8 cellular contexts compared by ENCODE assay signal in genomic region chr6:40852667-40853383, GRCh38.
DNase-seq lines count a peak whose midpoint lies in the region; ATAC-seq and TF ChIP-seq lines count a peak whose summit lies in the region.

No MANE protein-coding gene starts in this region.

- H3K36me3 ChIP-seq in OCI-LY1 (ENCODE audit: insufficient read depth, low read length) (no peaks in the 10 kb centered on the region), upper lobe of right lung (no peaks in the 10 kb centered on the region)

- H3K9ac ChIP-seq in OCI-LY1 (ENCODE audit: low read length): no peak overlapping the region

- H3K27me3 ChIP-seq in OCI-LY1 (ENCODE audit: insufficient read depth, low read length): no peaks in the 10 kb centered on the region
- no peaks in the 10 kb centered on the region for H3K27me3 ChIP-seq in upper lobe of right lung

- peak; percentile 54; the same call in 1 of the 2 replicates for TF ChIP-seq CTCF in OCI-LY1 (IDR thresholded peaks at IDR 0.05; ENCODE audit: low read length)
- TF ChIP-seq CTCF in fibroblast of pulmonary artery (IDR thresholded peaks at IDR 0.05; ENCODE audit: low read length, missing control alignments): peak; percentile 38
- TF ChIP-seq CTCF in upper lobe of right lung (IDR thresholded peaks at IDR 0.05): peak; percentile 21
- no peak for TF ChIP-seq CTCF in GM10248 (IDR thresholded peaks at IDR 0.05; ENCODE audit: control extremely low read depth, extremely low read depth, low read depth, missing control alignments)

- H3K27ac ChIP-seq in OCI-LY1 (ENCODE audit: low read depth, low read length, poor library complexity, severe bottlenecking): no peak overlapping the region
- no peak overlapping the region for H3K27ac ChIP-seq in upper lobe of right lung

- peak; percentile 65 for ATAC-seq in upper lobe of right lung

- H3K9me3 ChIP-seq in OCI-LY1 (ENCODE audit: low read length) (no peaks in the 10 kb centered on the region), upper lobe of right lung (no peaks in the 10 kb centered on the region)

- H3K4me3 ChIP-seq in OCI-LY1 (ENCODE audit: low read depth, low read length, poor library complexity, severe bottlenecking) (no peak overlapping the region), fibroblast of pulmonary artery (replicated peaks; ENCODE audit: low read depth, low read length) (no peak overlapping the region), upper lobe of right lung (no peak overlapping the region)

- DNase-seq in stimulated activated CD4-positive, alpha-beta T cell treated with anti-CD3 and anti-CD28 coated beads, Interleukin-12 subunit alpha, Interleukin-12 subunit beta, amount 100 ng/mL, for 4 hours: peak; percentile 3
- DNase-seq in stimulated activated CD4-positive, alpha-beta T cell treated with anti-CD3 and anti-CD28 coated beads, Interleukin-4, amount 100 ng/mL, for 24 hours: no peak
- DNase-seq in fibroblast of pulmonary artery (ENCODE audit: low read depth): peak; percentile 1
- no peak for DNase-seq in upper lobe of right lung
- no peak for DNase-seq in GM10248 (ENCODE audit: extremely low spot score)
- DNase-seq in T-helper 9 cell: no peak
- DNase-seq in posterior vena cava (ENCODE audit: low spot score): no peak

- no peak overlapping the region for H3K4me2 ChIP-seq in OCI-LY1 (ENCODE audit: low read length)

- H3K4me1 ChIP-seq in OCI-LY1 (ENCODE audit: insufficient read depth, low read length, severe bottlenecking) (no peaks in the 10 kb centered on the region), upper lobe of right lung (no peaks in the 10 kb centered on the region)

- POLR2A ChIA-PET in GM10248 (lab: Yijun Ruan, JAX): no interaction called here

- no peaks in the 10 kb centered on the region for H3K79me2 ChIP-seq in OCI-LY1 (ENCODE audit: insufficient read depth, low read length)

- no peaks in the 10 kb centered on the region for H4K20me1 ChIP-seq in OCI-LY1 (ENCODE audit: insufficient read depth, low read length)

- no peak overlapping the region for H2AFZ ChIP-seq in OCI-LY1 (ENCODE audit: low read length)

- CTCF ChIA-PET in GM10248 (lab: Yijun Ruan, JAX): interaction anchor here (1.2 to 4.0 kb wide), 2 partner anchors 7 to 10 kb away, joined by 3 to 16 read pairs; no protein-coding TSS in a partner anchor

- H3K9me2 ChIP-seq in OCI-LY1 (ENCODE audit: low read depth, low read length): no peaks in the 10 kb centered on the region

- intact Hi-C loops in upper lobe of right lung (cut with DNase I) (no loop called here), posterior vena cava (cut with DNase I) (no loop called here)

- H3F3A ChIP-seq in OCI-LY1 (ENCODE audit: insufficient read depth, low read length): no peaks in the 10 kb centered on the region

Comparison
In these comparisons a context has a peak if more than half of its experiments do, and no peak if none do; other contexts are left out.
1. DNase-seq: peak in stimulated activated CD4-positive, alpha-beta T cell treated with anti-CD3 and anti-CD28 coated beads, Interleukin-12 subunit alpha, Interleukin-12 subunit beta, amount 100 ng/mL, for 4 hours (single experiment) and fibroblast of pulmonary artery (single experiment); none in stimulated activated CD4-positive, alpha-beta T cell treated with anti-CD3 and anti-CD28 coated beads, Interleukin-4, amount 100 ng/mL, for 24 hours (single experiment), upper lobe of right lung (single experiment), GM10248 (single experiment), T-helper 9 cell (single experiment) and posterior vena cava (single experiment).